In the genomic region with DNA sequence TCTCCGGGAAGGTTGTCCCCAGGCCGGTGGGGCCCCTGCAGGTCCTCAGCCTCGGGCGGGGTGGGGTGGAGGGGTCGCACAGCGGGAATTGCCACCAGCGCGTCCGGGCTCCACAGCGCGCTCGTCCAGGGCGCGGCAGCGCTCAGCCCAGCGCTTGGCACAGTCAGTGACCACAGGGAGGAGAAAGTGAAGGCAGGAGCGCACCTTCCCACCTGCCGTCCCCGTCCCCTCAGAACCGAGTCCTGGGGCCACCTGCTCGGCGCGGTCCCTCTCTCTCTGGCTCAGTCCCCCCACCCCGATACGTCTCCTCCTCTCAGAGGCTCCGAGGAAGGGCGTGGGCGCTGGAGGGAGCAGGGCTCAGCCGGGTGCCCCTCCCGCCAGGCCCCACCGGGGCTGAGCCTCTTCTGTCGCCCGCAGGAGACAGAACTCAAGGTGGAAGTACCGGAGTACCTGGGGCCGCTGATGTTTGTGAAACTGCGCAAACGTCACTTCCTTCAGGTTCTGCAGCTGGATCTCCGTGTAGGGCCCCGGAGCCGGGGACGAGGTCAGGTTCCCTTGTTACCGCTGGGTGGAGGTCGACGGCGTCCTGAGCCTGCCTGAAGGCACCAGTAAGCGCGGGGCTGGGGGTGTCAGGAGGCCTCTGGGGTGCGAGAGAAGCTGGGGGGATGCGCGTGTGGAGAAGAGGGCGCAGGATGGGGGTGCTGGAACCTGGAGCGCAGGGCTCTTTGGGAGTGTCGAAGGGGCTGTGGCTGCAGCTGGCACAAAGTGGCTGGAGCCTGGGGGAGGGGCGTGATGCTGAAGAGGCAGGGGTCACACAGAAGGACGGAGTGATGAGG, we compare ENCODE assay signal across 6 cellular contexts. TPM values are rescaled to one million over a fixed set of nuclear protein-coding genes. Genes with fewer than 3 reads are reported as not detected.
DNase-seq lines count a peak whose midpoint lies in the region; ATAC-seq, FAIRE-seq and TF ChIP-seq lines count a peak whose summit lies in the region.
"Not testable (repeated sequence)": the region's sequence is repeated elsewhere in the genome, so short reads cannot be mapped to it uniquely, and the experiment has no call there.

No MANE protein-coding gene starts in this region.

- intact Hi-C loops in naive thymus-derived CD4-positive, alpha-beta T cell (cut with micrococcal nuclease): loop anchor here (2.0 to 10.0 kb wide), 3 partner anchors 16 to 1712 kb away; partner anchors contain the start of genes ACADVL (in 1 of the 2), DLG4 (in 1 of the 2), KIAA0753 (in 1 of the 2) and PFN1 (in 1 of the 2)
- intact Hi-C loops in stomach (cut with DNase I; ENCODE audit: low total_unique reads): not testable (repeated sequence)

- H3K4me1 Mint-ChIP-seq in naive thymus-derived CD4-positive, alpha-beta T cell: peaks cover 35 to 77% (median 61%) of the 10 kb centered on the region in 7 donors

- H3K14ac ChIP-seq in H1 (ENCODE audit: insufficient read length): not testable (repeated sequence)

- not testable (repeated sequence) for H4K20me1 ChIP-seq in H1 (replicated peaks in 1 of 2; ENCODE audit: control insufficient read depth in 1 of 2, insufficient read depth in 2 of 2, low read length in 2 of 2)

- H4K5ac ChIP-seq in H1 (ENCODE audit: insufficient read length, low read depth, low read length): not testable (repeated sequence)

- H3K4me2 ChIP-seq in H1 (ENCODE audit: insufficient read depth in 1 of 2, low read depth in 2 of 2, low read length in 2 of 2): peak overlapping the region; percentile 79 to 83

- TF ChIP-seq EP300 in H1 (IDR thresholded peaks at IDR 0.05; ENCODE audit: borderline replicate concordance in 1 of 2, low read depth in 2 of 2, low read length in 2 of 2); stomach (IDR thresholded peaks at IDR 0.05): not testable (repeated sequence)

- not testable (repeated sequence) for H3K9me3 Mint-ChIP-seq in naive thymus-derived CD4-positive, alpha-beta T cell

- not testable (repeated sequence) for H3K23ac ChIP-seq in H1 (ENCODE audit: insufficient read length)

- not testable (repeated sequence) for H3K27ac ChIP-seq in H1 (ENCODE audit: low read depth, low read length); stomach
- H3K27ac ChIP-seq in naive thymus-derived CD4-positive, alpha-beta T cell (ENCODE audit: low read depth, low read length): peak overlapping the region; percentile 70

- not testable (repeated sequence) for H2BK20ac ChIP-seq in H1 (ENCODE audit: low read length)

- peak overlapping the region; percentile 71 to 95 (median 92) for H3K27ac Mint-ChIP-seq in naive thymus-derived CD4-positive, alpha-beta T cell

- H2BK120ac ChIP-seq in H1 (replicated peaks; ENCODE audit: low read depth, low read length): not testable (repeated sequence)

- DNase-seq in GM12891 (ENCODE audit: insufficient read length, low spot score); stomach: not testable (repeated sequence)
- DNase-seq in NCI-H69 (lab: John Stamatoyannopoulos, UW) (peak; percentile 14), H1 (ENCODE audit: low read depth in 1 of 2, low spot score in 2 of 2) (peak in 1 of 2 experiments; percentile 66)
- peak; percentile 39 for DNase-seq in activated CD8-positive, alpha-beta memory T cell treated with anti-CD3 and anti-CD28 coated beads, Interleukin-2, amount 50 U/mL, for 1 hour (ENCODE audit: extremely low read depth)
- DNase-seq in naive thymus-derived CD4-positive, alpha-beta T cell: peak in 8 of 9 donors; percentile 48 to 80 (median 72)

- not testable (repeated sequence) for H2AK5ac ChIP-seq in H1 (ENCODE audit: low read depth, low read length)

- H3K18ac ChIP-seq in H1 (ENCODE audit: extremely low read depth, low read length): not testable (repeated sequence)

- 0 out of 2 replicates have a peak overlapping the region, but pooled peaks have one; percentile 27 for H2BK12ac ChIP-seq in H1 (ENCODE audit: low read depth, low read length)

- not testable (repeated sequence) for H3K36me3 ChIP-seq in H1 (ENCODE audit: control insufficient read depth in 2 of 4, insufficient read depth in 4 of 4, low read length in 3 of 4); naive thymus-derived CD4-positive, alpha-beta T cell (ENCODE audit: control insufficient read depth in 2 of 3, insufficient read depth in 3 of 3, low read length in 3 of 3); stomach

- peaks cover 0 to 37% (median 0%) of the 10 kb centered on the region in 5 donors for H3K27me3 Mint-ChIP-seq in naive thymus-derived CD4-positive, alpha-beta T cell

- WGBS in H1 (ENCODE audit: extremely low coverage in 1 of 2, insufficient coverage in 1 of 2, insufficient read length in 1 of 2, insufficient replicate concordance in 2 of 2, low coverage in 1 of 2, low lambda C conversion rate in 2 of 2, missing lambda C conversion rate in 1 of 2), 2 experiments: 2% methylated on average over 30 of the region's 55 CpGs; no CpG with 5 or more reads in 1 of the 2 experiments
- WGBS in stomach, 5 donors: 6 to 15% (median 8%) methylated on average over 41 to 54 of the region's 55 CpGs

- peak; percentile 92 for ATAC-seq in naive thymus-derived CD4-positive, alpha-beta T cell

- not testable (repeated sequence) for TF ChIP-seq RAD21 in H1 (IDR thresholded peaks at IDR 0.05 in 1 of 2, conservative IDR thresholded peaks at IDR 0.05 in 1 of 2; ENCODE audit: low read depth in 2 of 2, low read length in 2 of 2)

- peaks cover 13% of the 10 kb centered on the region for H3K23me2 ChIP-seq in H1 (ENCODE audit: low read depth, low read length)

- not testable (repeated sequence) for H3K4ac ChIP-seq in H1 (replicated peaks; ENCODE audit: insufficient read length, low read depth, low read length)

- not testable (repeated sequence) for H3K9ac ChIP-seq in H1 (replicated peaks in 1 of 4; ENCODE audit: extremely low read depth in 1 of 4, low read depth in 3 of 4, low read length in 3 of 4)

- H2BK5ac ChIP-seq in H1 (ENCODE audit: low read depth, low read length): not testable (repeated sequence)

- H3K9me3 ChIP-seq in H1 (ENCODE audit: insufficient read depth in 2 of 2, low read depth in 1 of 2, low read length in 1 of 2); naive thymus-derived CD4-positive, alpha-beta T cell (ENCODE audit: control insufficient read depth in 2 of 3, low read length in 3 of 3); stomach: not testable (repeated sequence)

- peak overlapping the region; percentile 84 to 98 (median 93) for H3K4me3 Mint-ChIP-seq in naive thymus-derived CD4-positive, alpha-beta T cell

- not testable (repeated sequence) for TF ChIP-seq CTCF in H1 (IDR thresholded peaks at IDR 0.05; ENCODE audit: control extremely low read depth in 1 of 3, insufficient read depth in 1 of 3, low read depth in 1 of 3, low read length in 3 of 3); stomach (IDR thresholded peaks at IDR 0.05)

- peaks cover 4 to 44% (median 31%) of the 10 kb centered on the region in 4 experiments for H3K27me3 ChIP-seq in H1 (replicated peaks in 1 of 4; ENCODE audit: control insufficient read depth in 3 of 4, extremely low read depth in 1 of 4, insufficient read depth in 3 of 4, low read length in 3 of 4)
- not testable (repeated sequence) for H3K27me3 ChIP-seq in naive thymus-derived CD4-positive, alpha-beta T cell (ENCODE audit: control insufficient read depth in 2 of 2, insufficient read depth in 2 of 2, low read length in 2 of 2)
- H3K27me3 ChIP-seq in stomach: peaks cover 7 to 67% (median 26%) of the 10 kb centered on the region in 3 donors

- peak overlapping the region; percentile 31; the same call in 1 of the 2 replicates for H4K8ac ChIP-seq in H1 (ENCODE audit: extremely low read depth, insufficient read depth, low read length)

- TF ChIP-seq POLR2A in GM12891 (IDR thresholded peaks at IDR 0.05; ENCODE audit: low read depth, low read length); H1 (IDR thresholded peaks at IDR 0.05; ENCODE audit: control extremely low read depth in 1 of 2, low read depth in 2 of 2, low read length in 2 of 2); stomach (IDR thresholded peaks at IDR 0.05): not testable (repeated sequence)

- not testable (repeated sequence) for H4K91ac ChIP-seq in H1 (replicated peaks; ENCODE audit: insufficient read length, low read length)

- H3K79me2 ChIP-seq in H1 (ENCODE audit: control insufficient read depth in 1 of 2, insufficient read depth in 2 of 2, low read length in 2 of 2): not testable (repeated sequence)

- not testable (repeated sequence) for H2BK15ac ChIP-seq in H1 (ENCODE audit: low read length)

- not testable (repeated sequence) for H3K79me1 ChIP-seq in H1 (ENCODE audit: low read depth, low read length)

- not testable (repeated sequence) for H3K56ac ChIP-seq in H1 (replicated peaks; ENCODE audit: insufficient read length, low read depth, low read length)

- peak; percentile 82 for FAIRE-seq in GM12891 (lab: Jason Lieb, UNC)
- FAIRE-seq in H1 (lab: Jason Lieb, UNC): not testable (repeated sequence)

- CTCF ChIA-PET in H1 (lab: Charles Lee; ENCODE audit: partially characterized antibody): interaction anchor here (0.9 to 1.7 kb wide), 4 partner anchors 9 to 56 kb away, joined by 3 to 6 read pairs (median 4); partner anchors contain the start of gene SLC13A5
- CTCF ChIA-PET in naive thymus-derived CD4-positive, alpha-beta T cell (lab: Charles Lee): not testable (repeated sequence)

- peak overlapping the region; percentile 19; the same call in 1 of the 2 replicates for H2AFZ ChIP-seq in H1 (ENCODE audit: low read length)

- peaks cover 3 to 23% (median 14%) of the 10 kb centered on the region in 4 experiments for H3K4me1 ChIP-seq in H1 (replicated peaks in 1 of 4; ENCODE audit: control insufficient read depth in 3 of 4, insufficient read depth in 4 of 4, low read length in 3 of 4)
- peaks cover 13 to 27% of the 10 kb centered on the region in 2 donors for H3K4me1 ChIP-seq in naive thymus-derived CD4-positive, alpha-beta T cell (ENCODE audit: control insufficient read depth in 2 of 2, insufficient read depth in 2 of 2, low read length in 2 of 2)
- peaks cover 6 to 44% (median 29%) of the 10 kb centered on the region in 4 donors for H3K4me1 ChIP-seq in stomach

- H3K4me3 ChIP-seq in H1 (ENCODE audit: extremely low read depth in 1 of 4, insufficient read depth in 2 of 4, low read depth in 3 of 4, low read length in 4 of 4) (peak overlapping the region; percentile 30 to 70 (median 43)), stomach (peak overlapping the region in 3 of 4 donors; percentile 21 to 41 (median 26))
- peak overlapping the region; percentile 67 for H3K4me3 ChIP-seq in naive thymus-derived CD4-positive, alpha-beta T cell (ENCODE audit: low read length)

- POLR2A ChIA-PET in H1 (lab: Charles Lee; ENCODE audit: partially characterized antibody): interaction anchor here (0.8 kb wide), 1 partner anchor 9 kb away, joined by 3 read pairs; no protein-coding TSS in a partner anchor
- POLR2A ChIA-PET in naive thymus-derived CD4-positive, alpha-beta T cell (lab: Charles Lee): interaction anchor here (1.8 kb wide), 1 partner anchor 15 kb away, joined by 9 read pairs; the partner anchor contains the start of gene TXNDC17

- H3K36me3 Mint-ChIP-seq in naive thymus-derived CD4-positive, alpha-beta T cell: peaks cover 0 to 24% (median 0%) of the 10 kb centered on the region in 5 donors

RNA-seq across cellular contexts. Expression of gene C17orf100, which starts 5.5 kb away (rescaled TPM):
- 2.9 TPM for polyA plus RNA-seq in GM12891 (2012; ENCODE audit: low read depth, missing spikeins)
- 1.6 and 2.8 TPM in 2 replicates for total RNA-seq in H1 (2021; fragmentation: NEBNext Ultra II Directional; extraction: Animal tissue kit (Norgen Biotek cat#: 25700))
- polyA plus RNA-seq in H1 (2011; rRNA removed): 2.1 and 2.6 TPM in 2 replicates
- 2.2 TPM for polyA plus RNA-seq in H1 (2011; cell fraction: cytosol; rRNA removed)
- 3.1 TPM for polyA plus RNA-seq in H1 (2011; cell fraction: nucleus; rRNA removed)
- polyA plus RNA-seq in H1 (2012, experiment 1 of 2): 1.9 to 2.9 TPM (median 2.7 TPM) in 4 replicates
- polyA plus RNA-seq in H1 (2012, experiment 2 of 2): 1.5 TPM
- 2.5 TPM for polyA plus RNA-seq in H1 (2013, experiment 1 of 2)
- polyA plus RNA-seq in H1 (2013, experiment 2 of 2): 2.7 TPM
- polyA minus RNA-seq in H1 (2011; rRNA and poly(A)+ RNA removed): 0.57 and 0.71 TPM in 2 replicates
- polyA minus RNA-seq in H1 (2011; cell fraction: cytosol; rRNA and poly(A)+ RNA removed): 3.0 TPM
- 4.0 TPM for polyA minus RNA-seq in H1 (2011; cell fraction: nucleus; rRNA and poly(A)+ RNA removed)
- 1 to 10 TPM; 1.9 to 6.1 (median 1.9) TPM for total RNA-seq in naive thymus-derived CD4-positive, alpha-beta T cell
- polyA plus RNA-seq in naive thymus-derived CD4-positive, alpha-beta T cell: 1 to 10 TPM; 6.1 to 9.5 TPM
- 10 to 100 TPM in 1 of 5 donors, 1 to 10 TPM in 1, under 1 TPM in 1, not detected in 2; 0.55 to 14.2 (median 1.9) TPM for total RNA-seq in stomach
- 1 to 10 TPM; 1.7 to 3.3 (median 1.7) TPM for polyA plus RNA-seq in stomach

RNA-seq across cellular contexts. Expression of gene MED31, which starts 5.6 kb away (rescaled TPM):
- polyA plus RNA-seq in GM12891 (2012; ENCODE audit: low read depth, missing spikeins): 20.9 TPM
- 11.0 and 12.3 TPM in 2 replicates for total RNA-seq in H1 (2021; fragmentation: NEBNext Ultra II Directional; extraction: Animal tissue kit (Norgen Biotek cat#: 25700))
- polyA plus RNA-seq in H1 (2011; rRNA removed) (2.4 and 4.6 TPM in 2 replicates), stomach (10 to 100 TPM; 12.5 to 28.4 (median 16.4) TPM)
- polyA plus RNA-seq in H1 (2011; cell fraction: cytosol; rRNA removed): 5.0 TPM
- 2.1 TPM for polyA plus RNA-seq in H1 (2011; cell fraction: nucleus; rRNA removed)
- 5.1 to 7.2 TPM (median 6.7 TPM) in 4 replicates for polyA plus RNA-seq in H1 (2012, experiment 1 of 2)
- polyA plus RNA-seq in H1 (2012, experiment 2 of 2): 11.5 TPM
- 24.1 TPM for polyA plus RNA-seq in H1 (2013, experiment 1 of 2)
- 23.7 TPM for polyA plus RNA-seq in H1 (2013, experiment 2 of 2)
- 2.8 and 3.9 TPM in 2 replicates for polyA minus RNA-seq in H1 (2011; rRNA and poly(A)+ RNA removed)
- 1.8 TPM for polyA minus RNA-seq in H1 (2011; cell fraction: cytosol; rRNA and poly(A)+ RNA removed)
- 9.7 TPM for polyA minus RNA-seq in H1 (2011; cell fraction: nucleus; rRNA and poly(A)+ RNA removed)
- 10 to 100 TPM; 21.4 to 41.2 (median 28.2) TPM for total RNA-seq in naive thymus-derived CD4-positive, alpha-beta T cell
- 10 to 100 TPM; 24.0 to 26.7 TPM for polyA plus RNA-seq in naive thymus-derived CD4-positive, alpha-beta T cell
- 10 to 100 TPM in 2 of 5 donors, 1 to 10 TPM in 2, not detected in 1; 1.4 to 14.0 (median 8.1) TPM for total RNA-seq in stomach

RNA-seq across cellular contexts. Expression of gene TXNDC17, which starts 16.2 kb away (rescaled TPM):
- 232 TPM for polyA plus RNA-seq in GM12891 (2012; ENCODE audit: low read depth, missing spikeins)
- total RNA-seq in H1 (2021; fragmentation: NEBNext Ultra II Directional; extraction: Animal tissue kit (Norgen Biotek cat#: 25700)): 182 and 192 TPM in 2 replicates
- polyA plus RNA-seq in H1 (2011; rRNA removed) (410 TPM in 2 replicates), stomach (100 to 1,000 TPM; 250 to 375 (median 326) TPM)
- polyA plus RNA-seq in H1 (2011; cell fraction: cytosol; rRNA removed): 569 TPM
- 184 TPM for polyA plus RNA-seq in H1 (2011; cell fraction: nucleus; rRNA removed)
- 331 to 495 TPM (median 353 TPM) in 4 replicates for polyA plus RNA-seq in H1 (2012, experiment 1 of 2)
- 139 TPM for polyA plus RNA-seq in H1 (2012, experiment 2 of 2)
- polyA plus RNA-seq in H1 (2013, experiment 1 of 2): 260 TPM
- 290 TPM for polyA plus RNA-seq in H1 (2013, experiment 2 of 2)
- polyA minus RNA-seq in H1 (2011; rRNA and poly(A)+ RNA removed): 44.9 and 53.2 TPM in 2 replicates
- 87.0 TPM for polyA minus RNA-seq in H1 (2011; cell fraction: cytosol; rRNA and poly(A)+ RNA removed)
- 34.3 TPM for polyA minus RNA-seq in H1 (2011; cell fraction: nucleus; rRNA and poly(A)+ RNA removed)
- 10 to 100 TPM; 14.3 to 70.3 (median 18.5) TPM for total RNA-seq in naive thymus-derived CD4-positive, alpha-beta T cell
- 10 to 100 TPM; 65.1 to 89.7 TPM for polyA plus RNA-seq in naive thymus-derived CD4-positive, alpha-beta T cell
- total RNA-seq in stomach: 100 to 1,000 TPM in 2 of 5 donors, 10 to 100 TPM in 2, not detected in 1; 28.7 to 169 (median 124) TPM

RNA-seq across cellular contexts. Expression of gene KIAA0753, which starts 16.5 kb away (rescaled TPM):
- 10.3 TPM for polyA plus RNA-seq in GM12891 (2012; ENCODE audit: low read depth, missing spikeins)
- 27.1 and 29.2 TPM in 2 replicates for total RNA-seq in H1 (2021; fragmentation: NEBNext Ultra II Directional; extraction: Animal tissue kit (Norgen Biotek cat#: 25700))
- polyA plus RNA-seq in H1 (2011; rRNA removed) (4.2 and 5.0 TPM in 2 replicates), stomach (1 to 10 TPM; 3.8 to 7.1 (median 4.9) TPM)
- 5.2 TPM for polyA plus RNA-seq in H1 (2011; cell fraction: cytosol; rRNA removed)
- 9.0 TPM for polyA plus RNA-seq in H1 (2011; cell fraction: nucleus; rRNA removed)
- 13.1 to 22.2 TPM (median 14.8 TPM) in 4 replicates for polyA plus RNA-seq in H1 (2012, experiment 1 of 2)
- polyA plus RNA-seq in H1 (2012, experiment 2 of 2): 1.4 TPM
- polyA plus RNA-seq in H1 (2013, experiment 1 of 2): 11.6 TPM
- polyA plus RNA-seq in H1 (2013, experiment 2 of 2): 14.2 TPM
- polyA minus RNA-seq in H1 (2011; rRNA and poly(A)+ RNA removed): 7.3 and 12.7 TPM in 2 replicates
- 10.1 TPM for polyA minus RNA-seq in H1 (2011; cell fraction: cytosol; rRNA and poly(A)+ RNA removed)
- 27.5 TPM for polyA minus RNA-seq in H1 (2011; cell fraction: nucleus; rRNA and poly(A)+ RNA removed)
- 10 to 100 TPM; 12.4 to 18.4 (median 17.9) TPM for total RNA-seq in naive thymus-derived CD4-positive, alpha-beta T cell
- polyA plus RNA-seq in naive thymus-derived CD4-positive, alpha-beta T cell: 1 to 10 TPM; 2.6 to 3.5 TPM
- total RNA-seq in stomach: 100 to 1,000 TPM in 1 of 5 donors, 10 to 100 TPM in 4; 15.4 to 138 (median 35.4) TPM

RNA-seq across cellular contexts. Expression of gene SLC13A5, which starts 56.2 kb away (rescaled TPM):
- polyA plus RNA-seq in GM12891 (2012; ENCODE audit: low read depth, missing spikeins): 0.05 TPM
- total RNA-seq in H1 (2021; fragmentation: NEBNext Ultra II Directional; extraction: Animal tissue kit (Norgen Biotek cat#: 25700)): 1.8 and 2.6 TPM in 2 replicates
- 2.1 and 3.5 TPM in 2 replicates for polyA plus RNA-seq in H1 (2011; rRNA removed)
- 3.1 TPM for polyA plus RNA-seq in H1 (2011; cell fraction: cytosol; rRNA removed)
- polyA plus RNA-seq in H1 (2011; cell fraction: nucleus; rRNA removed): 6.6 TPM
- polyA plus RNA-seq in H1 (2012, experiment 1 of 2): 1.2 to 2.7 TPM (median 2.5 TPM) in 4 replicates
- polyA plus RNA-seq in H1 (2012, experiment 2 of 2): 1.6 TPM
- polyA plus RNA-seq in H1 (2013, experiment 1 of 2): 3.1 TPM
- polyA plus RNA-seq in H1 (2013, experiment 2 of 2): 3.2 TPM
- 6.9 and 9.0 TPM in 2 replicates for polyA minus RNA-seq in H1 (2011; rRNA and poly(A)+ RNA removed)
- polyA minus RNA-seq in H1 (2011; cell fraction: cytosol; rRNA and poly(A)+ RNA removed): 3.5 TPM
- polyA minus RNA-seq in H1 (2011; cell fraction: nucleus; rRNA and poly(A)+ RNA removed): 6.0 TPM
- not detected for total RNA-seq in naive thymus-derived CD4-positive, alpha-beta T cell
- not detected for polyA plus RNA-seq in naive thymus-derived CD4-positive, alpha-beta T cell
- total RNA-seq in stomach: not detected
- 1 to 10 TPM in 1 of 3 donors, not detected in 2; 3.1 TPM for polyA plus RNA-seq in stomach
